In genomic region chr7:156616269-156617202, GRCh38 we compare ENCODE assay signal across 1 cellular context.
TF ChIP-seq lines count a peak whose summit lies in the region.

No MANE protein-coding gene starts in this region.

TF ChIP-seq in HepG2, 621 proteins besides CTCF, POLR2A, EP300 and RAD21 (continued from another document and continues in another):
- TF ChIP-seq ARID3A (IDR thresholded peaks at IDR 0.05; ENCODE audit: low read depth, low read length) (0 out of 2 replicates have a peak, but pooled peaks have one; percentile 10), ZZZ3 (CRISPR knock-in tag; IDR thresholded peaks at IDR 0.05; ENCODE audit: borderline replicate concordance) (no peak), ATF3 (CRISPR knock-in tag; IDR thresholded peaks at IDR 0.05) (0 out of 2 replicates have a peak, but pooled peaks have one; percentile 15), POLR2G (IDR thresholded peaks at IDR 0.05; ENCODE audit: low read depth, low read length) (peak; percentile 60; the same call in 1 of the 2 replicates), TMF1 (CRISPR knock-in tag; IDR thresholded peaks at IDR 0.05; ENCODE audit: low read depth) (0 out of 2 replicates have a peak, but pooled peaks have one; percentile 41), HMG20B (CRISPR knock-in tag; conservative IDR thresholded peaks at IDR 0.05) (no peak), PRDM15 (CRISPR knock-in tag; IDR thresholded peaks at IDR 0.05) (no peak), EZH2 (conservative IDR thresholded peaks at IDR 0.05; ENCODE audit: low read depth, low read length) (no peak), NFIC (IDR thresholded peaks at IDR 0.05; ENCODE audit: low read length) (no peak; the same call in 1 of the 2 replicates), REPIN1 (CRISPR knock-in tag; IDR thresholded peaks at IDR 0.05; ENCODE audit: borderline replicate concordance, low read depth) (0 out of 2 replicates have a peak, but pooled peaks have one; percentile 45), NFKBIZ (CRISPR knock-in tag; IDR thresholded peaks at IDR 0.05) (no peak), GATA4 (IDR thresholded peaks at IDR 0.05; ENCODE audit: borderline replicate concordance, low read depth) (0 out of 2 replicates have a peak, but pooled peaks have one; percentile 30), FOXO1 (CRISPR knock-in tag; IDR thresholded peaks at IDR 0.05) (peak; percentile 42; the same call in 1 of the 2 replicates), BRCA1 (CRISPR knock-in tag; IDR thresholded peaks at IDR 0.05) (no peak), SNAPC5 (CRISPR knock-in tag; IDR thresholded peaks at IDR 0.05; ENCODE audit: borderline replicate concordance) (no peak), ZSCAN22 (CRISPR knock-in tag; IDR thresholded peaks at IDR 0.05) (no peak), KLF11 (CRISPR knock-in tag; IDR thresholded peaks at IDR 0.05) (no peak), ZBTB49 (CRISPR knock-in tag; IDR thresholded peaks at IDR 0.05; ENCODE audit: borderline replicate concordance) (no peak), NFE2L1 (CRISPR knock-in tag; IDR thresholded peaks at IDR 0.05; ENCODE audit: borderline replicate concordance) (no peak), TIGD3 (CRISPR knock-in tag; IDR thresholded peaks at IDR 0.05; ENCODE audit: borderline replicate concordance) (no peak), UBTF (CRISPR knock-in tag; IDR thresholded peaks at IDR 0.05) (peak; percentile 98), ZNF232 (CRISPR knock-in tag; IDR thresholded peaks at IDR 0.05; ENCODE audit: borderline replicate concordance) (0 out of 2 replicates have a peak, but pooled peaks have one; percentile 35), ZBTB39 (CRISPR knock-in tag; IDR thresholded peaks at IDR 0.05) (no peak), TRIM22 (IDR thresholded peaks at IDR 0.05) (no peak), TAF1 (CRISPR knock-in tag; IDR thresholded peaks at IDR 0.05) (peak; percentile 77), ZNF549 (CRISPR knock-in tag; IDR thresholded peaks at IDR 0.05) (no peak), ZNF737 (CRISPR knock-in tag; IDR thresholded peaks at IDR 0.05; ENCODE audit: borderline replicate concordance) (no peak), HMG20A (CRISPR knock-in tag; IDR thresholded peaks at IDR 0.05; ENCODE audit: borderline replicate concordance) (no peak), MTERF4 (CRISPR knock-in tag; IDR thresholded peaks at IDR 0.05) (no peak), ZNF614 (CRISPR knock-in tag; IDR thresholded peaks at IDR 0.05; ENCODE audit: borderline replicate concordance) (no peak), TRIM24 (CRISPR knock-in tag; IDR thresholded peaks at IDR 0.05) (no peak), PAF1 (CRISPR knock-in tag; IDR thresholded peaks at IDR 0.05) (no peak), ZNF674 (CRISPR knock-in tag; IDR thresholded peaks at IDR 0.05; ENCODE audit: low read depth) (no peak), KDM6A (CRISPR knock-in tag; IDR thresholded peaks at IDR 0.05; ENCODE audit: low read depth) (no peak), ZNF260 (CRISPR knock-in tag; IDR thresholded peaks at IDR 0.05; ENCODE audit: borderline replicate concordance, low read depth) (no peak), NR2C2 (CRISPR knock-in tag; IDR thresholded peaks at IDR 0.05; ENCODE audit: borderline replicate concordance) (no peak), MIER3 (CRISPR knock-in tag; IDR thresholded peaks at IDR 0.05; ENCODE audit: borderline replicate concordance) (no peak), PRMT3 (CRISPR knock-in tag; IDR thresholded peaks at IDR 0.05; ENCODE audit: borderline replicate concordance, low read depth) (no peak), KAT7 (CRISPR knock-in tag; IDR thresholded peaks at IDR 0.05; ENCODE audit: borderline replicate concordance) (peak; percentile 28; the same call in 1 of the 2 replicates)
